In genomic region chr1:185401019-185401418, GRCh38 we compare ENCODE assay signal across 16 cellular contexts.
DNase-seq lines count a peak whose midpoint lies in the region; ATAC-seq, FAIRE-seq and TF ChIP-seq lines count a peak whose summit lies in the region.
"Had no signal": no experiment of that assay in that cellular context is flagged by ENCODE, and none has a peak within 500 bp of the region (broad histone marks: within the 10 kb centered on the region; RNA-seq: fewer than 3 reads in every experiment).

No MANE protein-coding gene starts in this region.

- CTCF ChIA-PET in HepG2 (lab: Yijun Ruan, JAX; ENCODE audit: low intra/inter-chr PET ratio, low total read pairs) (no interaction called here), K562 (lab: Yijun Ruan, JAX; ENCODE audit: low intra/inter-chr PET ratio) (no interaction called here)

- intact Hi-C loops in HepG2 (cut with micrococcal nuclease; ENCODE audit: unreplicated experiment) (no loop called here), right lobe of liver (cut with DNase I) (no loop called here), K562 (cut with micrococcal nuclease) (no loop called here)

- ATAC-seq in HepG2 (peak; percentile 51; the same call in 2 of the 3 replicates), right lobe of liver (no peak), K562 (no peak; the same call in 1 of the 3 replicates)
- ATAC-seq: heart right ventricle, SK-N-SH treated with all-trans-retinoic acid at 6 μM for 48 hours had no signal

- no peak for TF ChIP-seq RAD21 in HepG2 (CRISPR knock-in tag; IDR thresholded peaks at IDR 0.05)
- TF ChIP-seq RAD21 in K562 (CRISPR knock-in tag; conservative IDR thresholded peaks at IDR 0.05 in 1 of 2, IDR thresholded peaks at IDR 0.05 in 1 of 2) = no peak

- H3K4me2 ChIP-seq in HepG2 (ENCODE audit: low read depth, low read length) (peak overlapping the region; percentile 35), K562 (ENCODE audit: insufficient read depth, low read length) (no peak overlapping the region)

- in situ Hi-C loops in HepG2 (cut with HindIII; ENCODE audit: extremely low pct_ligation_motif_present, low pct_unique_long_range_greater_than_20kb) (no loop called here), K562 (cut with MboI) (no loop called here)

- H2AFZ ChIP-seq in HepG2 (ENCODE audit: low read length) (no peak overlapping the region), K562 (ENCODE audit: low read depth, low read length) (peak overlapping the region; percentile 61)

- H3K9me1 ChIP-seq in K562 (ENCODE audit: control insufficient read depth, insufficient read depth, low read length) = no peaks in the 10 kb centered on the region

- FAIRE-seq in HepG2 (lab: Jason Lieb, UNC) (no peak), K562 (lab: Jason Lieb, UNC) (no peak), small intestine (lab: Jason Lieb, UNC) (no peak)

- peaks cover 3 to 22% of the 10 kb centered on the region in 2 experiments; a peak in 3 of 5 replicates for H3K27me3 ChIP-seq in HepG2 (ENCODE audit: control insufficient read depth in 1 of 2, insufficient read depth in 2 of 2, low read length in 2 of 2)
- no peaks in the 10 kb centered on the region for H3K27me3 ChIP-seq in right lobe of liver
- no peaks in the 10 kb centered on the region for H3K27me3 ChIP-seq in K562 (ENCODE audit: control insufficient read depth in 2 of 2, insufficient read depth in 2 of 2, low read length in 2 of 2)
- H3K27me3 ChIP-seq in small intestine (ENCODE audit: control insufficient read depth in 2 of 2, insufficient read depth in 2 of 2, low read length in 2 of 2) = no peaks in the 10 kb centered on the region
- H3K27me3 ChIP-seq: heart right ventricle had no signal

- 51% methylated on average over 3 of the region's 3 CpGs for WGBS in HepG2 (ENCODE audit: low lambda C conversion rate)
- 86% methylated on average over 2 of the region's 3 CpGs for WGBS in right lobe of liver (ENCODE audit: insufficient coverage, low coverage, low lambda C conversion rate, missing lambda C conversion rate)
- WGBS in K562 (ENCODE audit: insufficient coverage, low coverage, missing lambda C conversion rate) = 32% methylated on average over 3 of the region's 3 CpGs
- 72 to 90% (median 84%) methylated on average over 3 of the region's 3 CpGs for WGBS in small intestine, 3 donors

- no peaks in the 10 kb centered on the region for H4K20me1 ChIP-seq in HepG2 (ENCODE audit: insufficient read depth, low read length)
- no peaks in the 10 kb centered on the region for H4K20me1 ChIP-seq in K562 (replicated peaks; ENCODE audit: control insufficient read depth, insufficient read depth, low read length)

- POLR2A ChIA-PET in HepG2 (lab: Yijun Ruan, JAX) (no interaction called here), K562 (lab: Yijun Ruan, JAX) (interaction anchor here (0.6 kb wide), 1 partner anchor 214 kb away, joined by 3 read pairs; no protein-coding TSS in a partner anchor)

- no peak overlapping the region for H3K27ac ChIP-seq in HepG2 (ENCODE audit: extremely low read length, insufficient read depth, low read length)
- no peak overlapping the region for H3K27ac ChIP-seq in right lobe of liver
- no peak overlapping the region for H3K27ac ChIP-seq in K562 (ENCODE audit: extremely low read depth, low read depth, low read length)
- H3K27ac ChIP-seq in small intestine (ENCODE audit: low read depth in 1 of 2, low read length in 1 of 2) = no peak overlapping the region
- H3K27ac ChIP-seq: VCaP had no signal

- no TSS peak for BruUV-seq in HepG2 (replicated peaks; lab: Mats Ljungman, UMichigan)
- BruUV-seq in K562 (replicated peaks; lab: Mats Ljungman, UMichigan) = no TSS peak

- no peak overlapping the region for H3K4me3 ChIP-seq in HepG2 (replicated peaks in 1 of 3; ENCODE audit: insufficient read depth in 1 of 3, low read depth in 2 of 3, low read length in 3 of 3)
- H3K4me3 ChIP-seq in right lobe of liver = no peak overlapping the region
- H3K4me3 ChIP-seq in K562 = no peak overlapping the region
- H3K4me3 ChIP-seq in small intestine (ENCODE audit: low read depth in 1 of 2, low read length in 2 of 2) = no peak overlapping the region
- H3K4me3 ChIP-seq: heart right ventricle, lung had no signal

- no peaks in the 10 kb centered on the region for H3K79me2 ChIP-seq in HepG2 (ENCODE audit: insufficient read depth, low read length)
- no peaks in the 10 kb centered on the region for H3K79me2 ChIP-seq in K562 (ENCODE audit: control insufficient read depth, insufficient read depth, low read length)

- H3K4me1 ChIP-seq in HepG2 (ENCODE audit: insufficient read depth, low read length) = peaks cover 20% of the 10 kb centered on the region; the same call in 1 of the 2 replicates
- no peaks in the 10 kb centered on the region for H3K4me1 ChIP-seq in right lobe of liver
- H3K4me1 ChIP-seq in K562 (replicated peaks in 1 of 2; ENCODE audit: control insufficient read depth in 2 of 2, insufficient read depth in 2 of 2, low read length in 2 of 2) = peaks cover 6 to 17% of the 10 kb centered on the region in 2 experiments; a peak in 4 of 5 replicates
- H3K4me1 ChIP-seq in small intestine (ENCODE audit: control insufficient read depth in 2 of 2, insufficient read depth in 1 of 2, low read depth in 1 of 2, low read length in 1 of 2) = peaks cover 0 to 2% of the 10 kb centered on the region in 2 donors

- no peak for TF ChIP-seq CTCF in HepG2 (CRISPR knock-in tag; IDR thresholded peaks at IDR 0.05)
- no peak for TF ChIP-seq CTCF in right lobe of liver (IDR thresholded peaks at IDR 0.05)
- TF ChIP-seq CTCF in K562 (IDR thresholded peaks at IDR 0.05 in 2 of 3, conservative IDR thresholded peaks at IDR 0.05 in 1 of 3; ENCODE audit: insufficient read depth in 2 of 3, low read depth in 1 of 3, low read length in 3 of 3) = no peak

- TF ChIP-seq EP300 in HepG2 (IDR thresholded peaks at IDR 0.05; ENCODE audit: low read depth in 2 of 2, low read length in 2 of 2) (no peak), HepG2 (CRISPR knock-in tag; IDR thresholded peaks at IDR 0.05; ENCODE audit: borderline replicate concordance) (no peak), K562 (IDR thresholded peaks at IDR 0.05; ENCODE audit: low read length) (no peak)

- no peak for TF ChIP-seq POLR2A in HepG2 (IDR thresholded peaks at IDR 0.05; ENCODE audit: insufficient read depth in 1 of 2, low read depth in 2 of 2, low read length in 2 of 2)
- TF ChIP-seq POLR2A in right lobe of liver (IDR thresholded peaks at IDR 0.05) = no peak
- no peak for TF ChIP-seq POLR2A in K562 (conservative IDR thresholded peaks at IDR 0.05)

- no peaks in the 10 kb centered on the region for H3K36me3 ChIP-seq in HepG2 (replicated peaks in 1 of 2; ENCODE audit: control insufficient read depth in 1 of 2, insufficient read depth in 2 of 2, low read length in 2 of 2)
- no peaks in the 10 kb centered on the region for H3K36me3 ChIP-seq in right lobe of liver
- H3K36me3 ChIP-seq in K562 (ENCODE audit: control insufficient read depth, insufficient read depth, low read length) = no peaks in the 10 kb centered on the region
- no peaks in the 10 kb centered on the region for H3K36me3 ChIP-seq in small intestine (ENCODE audit: control insufficient read depth in 2 of 2, insufficient read depth in 2 of 2, low read length in 2 of 2)
- H3K36me3 ChIP-seq: heart right ventricle had no signal

- H3K9me3 ChIP-seq in HepG2 (ENCODE audit: low read length) = no peaks in the 10 kb centered on the region
- no peaks in the 10 kb centered on the region for H3K9me3 ChIP-seq in right lobe of liver
- no peaks in the 10 kb centered on the region for H3K9me3 ChIP-seq in K562 (replicated peaks; ENCODE audit: control insufficient read depth, insufficient read depth, low read depth, low read length)
- H3K9me3 ChIP-seq in small intestine (ENCODE audit: control insufficient read depth, low read depth) = no peaks in the 10 kb centered on the region

- DNase-seq in HepG2 (ENCODE audit: low spot score) = no peak
- no peak for DNase-seq in right lobe of liver
- DNase-seq in K562 (ENCODE audit: extremely low read depth in 1 of 4, low spot score in 3 of 4) = no peak
- peak; percentile 58 for DNase-seq in iPS-NIHi11 (ENCODE audit: low spot score)
- no peak for DNase-seq in hypothalamus (lab: John Stamatoyannopoulos, UW)
- no peak for DNase-seq in cerebellum (ENCODE audit: low spot score)
- no peak for DNase-seq in T-helper 1 cell
- no peak for DNase-seq in small intestine
- DNase-seq: 8988T; activated naive CD4-positive, alpha-beta T cell; caudate nucleus; COR-L47; heart right ventricle had no signal

- H3K9ac ChIP-seq in HepG2 (ENCODE audit: insufficient read depth, low read depth, low read length) (no peak overlapping the region), K562 (ENCODE audit: insufficient read depth in 1 of 2, low read depth in 2 of 2, low read length in 2 of 2) (peak overlapping the region in 1 of 2 experiments; percentile 6; a peak in 1 of 4 replicates)

TF ChIP-seq in HepG2, 621 proteins besides CTCF, POLR2A, EP300 and RAD21 (continues in another document):
- TF ChIP-seq SATB2 (CRISPR knock-in tag; IDR thresholded peaks at IDR 0.05) (no peak), TRAFD1 (CRISPR knock-in tag; IDR thresholded peaks at IDR 0.05; ENCODE audit: borderline replicate concordance) (no peak)

TF ChIP-seq in K562, 482 proteins besides CTCF, POLR2A, EP300 and RAD21:
- TF ChIP-seq ZBTB11 (CRISPR knock-in tag; IDR thresholded peaks at IDR 0.05) (no peak), HNRNPUL1 (IDR thresholded peaks at IDR 0.05; ENCODE audit: low read length) (0 out of 2 replicates have a peak, but pooled peaks have one; percentile 45)

Comparison
In these comparisons a context has a peak if more than half of its experiments do, and no peak if none do; other contexts are left out.
1. Of the 241 proteins assayed by ChIP-seq in both HepG2 and K562: peak only in HepG2: none; only in K562: HNRNPUL1; in both: none; in neither: 240.